In the genomic region with DNA sequence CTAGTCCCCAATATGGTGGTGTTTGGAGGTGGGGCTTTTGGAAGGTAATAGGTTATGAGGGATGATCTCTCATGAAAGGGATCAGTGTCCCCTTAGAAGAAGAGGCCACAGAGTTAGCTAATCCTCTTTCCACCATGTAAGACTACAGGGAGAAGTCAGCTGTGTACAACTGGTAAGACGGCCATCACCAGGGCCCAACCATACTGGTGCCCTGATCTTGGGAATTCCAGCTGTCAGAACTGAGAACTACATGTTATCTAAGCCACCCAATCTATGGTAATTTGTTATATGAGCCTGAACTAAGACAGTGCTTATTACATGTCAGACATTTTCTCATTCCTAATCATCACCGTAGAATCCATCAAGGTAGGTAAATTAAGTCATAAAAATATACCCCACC, we compare ENCODE assay signal across 2 cellular contexts.
TF ChIP-seq lines count a peak whose summit lies in the region.

No MANE protein-coding gene starts in this region.

TF ChIP-seq in GM23338, 12 proteins besides CTCF, POLR2A, EP300 and RAD21 (continued from another document):
- TF ChIP-seq, protein P1, sequence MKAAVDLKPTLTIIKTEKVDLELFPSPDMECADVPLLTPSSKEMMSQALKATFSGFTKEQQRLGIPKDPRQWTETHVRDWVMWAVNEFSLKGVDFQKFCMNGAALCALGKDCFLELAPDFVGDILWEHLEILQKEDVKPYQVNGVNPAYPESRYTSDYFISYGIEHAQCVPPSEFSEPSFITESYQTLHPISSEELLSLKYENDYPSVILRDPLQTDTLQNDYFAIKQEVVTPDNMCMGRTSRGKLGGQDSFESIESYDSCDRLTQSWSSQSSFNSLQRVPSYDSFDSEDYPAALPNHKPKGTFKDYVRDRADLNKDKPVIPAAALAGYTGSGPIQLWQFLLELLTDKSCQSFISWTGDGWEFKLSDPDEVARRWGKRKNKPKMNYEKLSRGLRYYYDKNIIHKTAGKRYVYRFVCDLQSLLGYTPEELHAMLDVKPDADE (IDR thresholded peaks at IDR 0.05) = no peak
- TF ChIP-seq ZNF331 (CRISPR knock-in tag; IDR thresholded peaks at IDR 0.05; ENCODE audit: low read depth) = no peak
- no peak for TF ChIP-seq EZH2phosphoT487 (IDR thresholded peaks at IDR 0.05; ENCODE audit: unreplicated experiment)
- no peak for TF ChIP-seq STAT1 (IDR thresholded peaks at IDR 0.05; ENCODE audit: unreplicated experiment)
- no peak for TF ChIP-seq EZH2 (IDR thresholded peaks at IDR 0.05; ENCODE audit: low read depth, unreplicated experiment)
- TF ChIP-seq, protein P2, sequence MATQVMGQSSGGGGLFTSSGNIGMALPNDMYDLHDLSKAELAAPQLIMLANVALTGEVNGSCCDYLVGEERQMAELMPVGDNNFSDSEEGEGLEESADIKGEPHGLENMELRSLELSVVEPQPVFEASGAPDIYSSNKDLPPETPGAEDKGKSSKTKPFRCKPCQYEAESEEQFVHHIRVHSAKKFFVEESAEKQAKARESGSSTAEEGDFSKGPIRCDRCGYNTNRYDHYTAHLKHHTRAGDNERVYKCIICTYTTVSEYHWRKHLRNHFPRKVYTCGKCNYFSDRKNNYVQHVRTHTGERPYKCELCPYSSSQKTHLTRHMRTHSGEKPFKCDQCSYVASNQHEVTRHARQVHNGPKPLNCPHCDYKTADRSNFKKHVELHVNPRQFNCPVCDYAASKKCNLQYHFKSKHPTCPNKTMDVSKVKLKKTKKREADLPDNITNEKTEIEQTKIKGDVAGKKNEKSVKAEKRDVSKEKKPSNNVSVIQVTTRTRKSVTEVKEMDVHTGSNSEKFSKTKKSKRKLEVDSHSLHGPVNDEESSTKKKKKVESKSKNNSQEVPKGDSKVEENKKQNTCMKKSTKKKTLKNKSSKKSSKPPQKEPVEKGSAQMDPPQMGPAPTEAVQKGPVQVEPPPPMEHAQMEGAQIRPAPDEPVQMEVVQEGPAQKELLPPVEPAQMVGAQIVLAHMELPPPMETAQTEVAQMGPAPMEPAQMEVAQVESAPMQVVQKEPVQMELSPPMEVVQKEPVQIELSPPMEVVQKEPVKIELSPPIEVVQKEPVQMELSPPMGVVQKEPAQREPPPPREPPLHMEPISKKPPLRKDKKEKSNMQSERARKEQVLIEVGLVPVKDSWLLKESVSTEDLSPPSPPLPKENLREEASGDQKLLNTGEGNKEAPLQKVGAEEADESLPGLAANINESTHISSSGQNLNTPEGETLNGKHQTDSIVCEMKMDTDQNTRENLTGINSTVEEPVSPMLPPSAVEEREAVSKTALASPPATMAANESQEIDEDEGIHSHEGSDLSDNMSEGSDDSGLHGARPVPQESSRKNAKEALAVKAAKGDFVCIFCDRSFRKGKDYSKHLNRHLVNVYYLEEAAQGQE (IDR thresholded peaks at IDR 0.05; ENCODE audit: unreplicated experiment) = no peak
- no peak for TF ChIP-seq JUNB (IDR thresholded peaks at IDR 0.05; ENCODE audit: unreplicated experiment)
- TF ChIP-seq ZNF114 (CRISPR knock-in tag; IDR thresholded peaks at IDR 0.05) = no peak
- TF ChIP-seq, protein P3, sequence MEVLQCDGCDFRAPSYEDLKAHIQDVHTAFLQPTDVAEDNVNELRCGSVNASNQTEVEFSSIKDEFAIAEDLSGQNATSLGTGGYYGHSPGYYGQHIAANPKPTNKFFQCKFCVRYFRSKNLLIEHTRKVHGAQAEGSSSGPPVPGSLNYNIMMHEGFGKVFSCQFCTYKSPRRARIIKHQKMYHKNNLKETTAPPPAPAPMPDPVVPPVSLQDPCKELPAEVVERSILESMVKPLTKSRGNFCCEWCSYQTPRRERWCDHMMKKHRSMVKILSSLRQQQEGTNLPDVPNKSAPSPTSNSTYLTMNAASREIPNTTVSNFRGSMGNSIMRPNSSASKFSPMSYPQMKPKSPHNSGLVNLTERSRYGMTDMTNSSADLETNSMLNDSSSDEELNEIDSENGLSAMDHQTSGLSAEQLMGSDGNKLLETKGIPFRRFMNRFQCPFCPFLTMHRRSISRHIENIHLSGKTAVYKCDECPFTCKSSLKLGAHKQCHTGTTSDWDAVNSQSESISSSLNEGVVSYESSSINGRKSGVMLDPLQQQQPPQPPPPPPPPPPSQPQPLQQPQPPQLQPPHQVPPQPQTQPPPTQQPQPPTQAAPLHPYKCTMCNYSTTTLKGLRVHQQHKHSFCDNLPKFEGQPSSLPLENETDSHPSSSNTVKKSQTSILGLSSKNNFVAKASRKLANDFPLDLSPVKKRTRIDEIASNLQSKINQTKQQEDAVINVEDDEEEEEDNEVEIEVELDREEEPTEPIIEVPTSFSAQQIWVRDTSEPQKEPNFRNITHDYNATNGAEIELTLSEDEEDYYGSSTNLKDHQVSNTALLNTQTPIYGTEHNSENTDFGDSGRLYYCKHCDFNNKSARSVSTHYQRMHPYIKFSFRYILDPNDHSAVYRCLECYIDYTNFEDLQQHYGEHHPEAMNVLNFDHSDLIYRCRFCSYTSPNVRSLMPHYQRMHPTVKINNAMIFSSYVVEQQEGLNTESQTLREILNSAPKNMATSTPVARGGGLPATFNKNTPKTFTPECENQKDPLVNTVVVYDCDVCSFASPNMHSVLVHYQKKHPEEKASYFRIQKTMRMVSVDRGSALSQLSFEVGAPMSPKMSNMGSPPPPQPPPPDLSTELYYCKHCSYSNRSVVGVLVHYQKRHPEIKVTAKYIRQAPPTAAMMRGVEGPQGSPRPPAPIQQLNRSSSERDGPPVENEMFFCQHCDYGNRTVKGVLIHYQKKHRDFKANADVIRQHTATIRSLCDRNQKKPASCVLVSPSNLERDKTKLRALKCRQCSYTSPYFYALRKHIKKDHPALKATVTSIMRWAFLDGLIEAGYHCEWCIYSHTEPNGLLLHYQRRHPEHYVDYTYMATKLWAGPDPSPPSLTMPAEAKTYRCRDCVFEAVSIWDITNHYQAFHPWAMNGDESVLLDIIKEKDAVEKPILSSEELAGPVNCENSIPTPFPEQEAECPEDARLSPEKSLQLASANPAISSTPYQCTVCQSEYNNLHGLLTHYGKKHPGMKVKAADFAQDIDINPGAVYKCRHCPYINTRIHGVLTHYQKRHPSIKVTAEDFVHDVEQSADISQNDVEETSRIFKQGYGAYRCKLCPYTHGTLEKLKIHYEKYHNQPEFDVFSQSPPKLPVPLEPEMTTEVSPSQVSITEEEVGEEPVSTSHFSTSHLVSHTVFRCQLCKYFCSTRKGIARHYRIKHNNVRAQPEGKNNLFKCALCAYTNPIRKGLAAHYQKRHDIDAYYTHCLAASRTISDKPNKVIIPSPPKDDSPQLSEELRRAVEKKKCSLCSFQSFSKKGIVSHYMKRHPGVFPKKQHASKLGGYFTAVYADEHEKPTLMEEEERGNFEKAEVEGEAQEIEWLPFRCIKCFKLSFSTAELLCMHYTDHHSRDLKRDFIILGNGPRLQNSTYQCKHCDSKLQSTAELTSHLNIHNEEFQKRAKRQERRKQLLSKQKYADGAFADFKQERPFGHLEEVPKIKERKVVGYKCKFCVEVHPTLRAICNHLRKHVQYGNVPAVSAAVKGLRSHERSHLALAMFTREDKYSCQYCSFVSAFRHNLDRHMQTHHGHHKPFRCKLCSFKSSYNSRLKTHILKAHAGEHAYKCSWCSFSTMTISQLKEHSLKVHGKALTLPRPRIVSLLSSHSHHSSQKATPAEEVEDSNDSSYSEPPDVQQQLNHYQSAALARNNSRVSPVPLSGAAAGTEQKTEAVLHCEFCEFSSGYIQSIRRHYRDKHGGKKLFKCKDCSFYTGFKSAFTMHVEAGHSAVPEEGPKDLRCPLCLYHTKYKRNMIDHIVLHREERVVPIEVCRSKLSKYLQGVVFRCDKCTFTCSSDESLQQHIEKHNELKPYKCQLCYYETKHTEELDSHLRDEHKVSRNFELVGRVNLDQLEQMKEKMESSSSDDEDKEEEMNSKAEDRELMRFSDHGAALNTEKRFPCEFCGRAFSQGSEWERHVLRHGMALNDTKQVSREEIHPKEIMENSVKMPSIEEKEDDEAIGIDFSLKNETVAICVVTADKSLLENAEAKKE (CRISPR knock-in tag; IDR thresholded peaks at IDR 0.05) = no peak
- TF ChIP-seq CREB1 (CRISPR knock-in tag; IDR thresholded peaks at IDR 0.05; ENCODE audit: low read depth) = no peak

TF ChIP-seq in GM12878, 131 proteins besides CTCF, POLR2A, EP300 and RAD21:
- TF ChIP-seq, protein P4, sequence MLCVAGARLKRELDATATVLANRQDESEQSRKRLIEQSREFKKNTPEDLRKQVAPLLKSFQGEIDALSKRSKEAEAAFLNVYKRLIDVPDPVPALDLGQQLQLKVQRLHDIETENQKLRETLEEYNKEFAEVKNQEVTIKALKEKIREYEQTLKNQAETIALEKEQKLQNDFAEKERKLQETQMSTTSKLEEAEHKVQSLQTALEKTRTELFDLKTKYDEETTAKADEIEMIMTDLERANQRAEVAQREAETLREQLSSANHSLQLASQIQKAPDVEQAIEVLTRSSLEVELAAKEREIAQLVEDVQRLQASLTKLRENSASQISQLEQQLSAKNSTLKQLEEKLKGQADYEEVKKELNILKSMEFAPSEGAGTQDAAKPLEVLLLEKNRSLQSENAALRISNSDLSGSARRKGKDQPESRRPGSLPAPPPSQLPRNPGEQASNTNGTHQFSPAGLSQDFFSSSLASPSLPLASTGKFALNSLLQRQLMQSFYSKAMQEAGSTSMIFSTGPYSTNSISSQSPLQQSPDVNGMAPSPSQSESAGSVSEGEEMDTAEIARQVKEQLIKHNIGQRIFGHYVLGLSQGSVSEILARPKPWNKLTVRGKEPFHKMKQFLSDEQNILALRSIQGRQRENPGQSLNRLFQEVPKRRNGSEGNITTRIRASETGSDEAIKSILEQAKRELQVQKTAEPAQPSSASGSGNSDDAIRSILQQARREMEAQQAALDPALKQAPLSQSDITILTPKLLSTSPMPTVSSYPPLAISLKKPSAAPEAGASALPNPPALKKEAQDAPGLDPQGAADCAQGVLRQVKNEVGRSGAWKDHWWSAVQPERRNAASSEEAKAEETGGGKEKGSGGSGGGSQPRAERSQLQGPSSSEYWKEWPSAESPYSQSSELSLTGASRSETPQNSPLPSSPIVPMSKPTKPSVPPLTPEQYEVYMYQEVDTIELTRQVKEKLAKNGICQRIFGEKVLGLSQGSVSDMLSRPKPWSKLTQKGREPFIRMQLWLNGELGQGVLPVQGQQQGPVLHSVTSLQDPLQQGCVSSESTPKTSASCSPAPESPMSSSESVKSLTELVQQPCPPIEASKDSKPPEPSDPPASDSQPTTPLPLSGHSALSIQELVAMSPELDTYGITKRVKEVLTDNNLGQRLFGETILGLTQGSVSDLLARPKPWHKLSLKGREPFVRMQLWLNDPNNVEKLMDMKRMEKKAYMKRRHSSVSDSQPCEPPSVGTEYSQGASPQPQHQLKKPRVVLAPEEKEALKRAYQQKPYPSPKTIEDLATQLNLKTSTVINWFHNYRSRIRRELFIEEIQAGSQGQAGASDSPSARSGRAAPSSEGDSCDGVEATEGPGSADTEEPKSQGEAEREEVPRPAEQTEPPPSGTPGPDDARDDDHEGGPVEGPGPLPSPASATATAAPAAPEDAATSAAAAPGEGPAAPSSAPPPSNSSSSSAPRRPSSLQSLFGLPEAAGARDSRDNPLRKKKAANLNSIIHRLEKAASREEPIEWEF (IDR thresholded peaks at IDR 0.05; ENCODE audit: insufficient replicate concordance, low read depth, low read length) = no peak
- TF ChIP-seq DPF2 (IDR thresholded peaks at IDR 0.05) (no peak), ETV6 (conservative IDR thresholded peaks at IDR 0.05 in 1 of 2, IDR thresholded peaks at IDR 0.05 in 1 of 2; ENCODE audit: borderline replicate concordance in 1 of 2, low read depth in 1 of 2) (peak in 1 of 2 experiments; percentile 89; a peak in 2 of 4 replicates), RB1 (IDR thresholded peaks at IDR 0.05; ENCODE audit: borderline replicate concordance) (no peak), BRCA1 (IDR thresholded peaks at IDR 0.05; ENCODE audit: low read depth, low read length) (no peak), RFX5 (IDR thresholded peaks at IDR 0.05; ENCODE audit: low read depth, low read length) (no peak), JUNB (IDR thresholded peaks at IDR 0.05) (no peak), IKZF1 (conservative IDR thresholded peaks at IDR 0.05) (no peak), NFXL1 (IDR thresholded peaks at IDR 0.05; ENCODE audit: borderline replicate concordance) (peak; percentile 50; the same call in 1 of the 2 replicates)
- TF ChIP-seq, protein P5, sequence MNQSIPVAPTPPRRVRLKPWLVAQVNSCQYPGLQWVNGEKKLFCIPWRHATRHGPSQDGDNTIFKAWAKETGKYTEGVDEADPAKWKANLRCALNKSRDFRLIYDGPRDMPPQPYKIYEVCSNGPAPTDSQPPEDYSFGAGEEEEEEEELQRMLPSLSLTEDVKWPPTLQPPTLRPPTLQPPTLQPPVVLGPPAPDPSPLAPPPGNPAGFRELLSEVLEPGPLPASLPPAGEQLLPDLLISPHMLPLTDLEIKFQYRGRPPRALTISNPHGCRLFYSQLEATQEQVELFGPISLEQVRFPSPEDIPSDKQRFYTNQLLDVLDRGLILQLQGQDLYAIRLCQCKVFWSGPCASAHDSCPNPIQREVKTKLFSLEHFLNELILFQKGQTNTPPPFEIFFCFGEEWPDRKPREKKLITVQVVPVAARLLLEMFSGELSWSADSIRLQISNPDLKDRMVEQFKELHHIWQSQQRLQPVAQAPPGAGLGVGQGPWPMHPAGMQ (IDR thresholded peaks at IDR 0.05; ENCODE audit: borderline replicate concordance) = no peak
- TF ChIP-seq, protein P6, sequence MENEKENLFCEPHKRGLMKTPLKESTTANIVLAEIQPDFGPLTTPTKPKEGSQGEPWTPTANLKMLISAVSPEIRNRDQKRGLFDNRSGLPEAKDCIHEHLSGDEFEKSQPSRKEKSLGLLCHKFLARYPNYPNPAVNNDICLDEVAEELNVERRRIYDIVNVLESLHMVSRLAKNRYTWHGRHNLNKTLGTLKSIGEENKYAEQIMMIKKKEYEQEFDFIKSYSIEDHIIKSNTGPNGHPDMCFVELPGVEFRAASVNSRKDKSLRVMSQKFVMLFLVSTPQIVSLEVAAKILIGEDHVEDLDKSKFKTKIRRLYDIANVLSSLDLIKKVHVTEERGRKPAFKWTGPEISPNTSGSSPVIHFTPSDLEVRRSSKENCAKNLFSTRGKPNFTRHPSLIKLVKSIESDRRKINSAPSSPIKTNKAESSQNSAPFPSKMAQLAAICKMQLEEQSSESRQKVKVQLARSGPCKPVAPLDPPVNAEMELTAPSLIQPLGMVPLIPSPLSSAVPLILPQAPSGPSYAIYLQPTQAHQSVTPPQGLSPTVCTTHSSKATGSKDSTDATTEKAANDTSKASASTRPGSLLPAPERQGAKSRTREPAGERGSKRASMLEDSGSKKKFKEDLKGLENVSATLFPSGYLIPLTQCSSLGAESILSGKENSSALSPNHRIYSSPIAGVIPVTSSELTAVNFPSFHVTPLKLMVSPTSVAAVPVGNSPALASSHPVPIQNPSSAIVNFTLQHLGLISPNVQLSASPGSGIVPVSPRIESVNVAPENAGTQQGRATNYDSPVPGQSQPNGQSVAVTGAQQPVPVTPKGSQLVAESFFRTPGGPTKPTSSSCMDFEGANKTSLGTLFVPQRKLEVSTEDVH (IDR thresholded peaks at IDR 0.05; ENCODE audit: low read depth, partially characterized antibody) = no peak
